In genomic region chr5:178590924-178591423, GRCh38 we compare ENCODE assay signal across 9 cellular contexts. TPM values are rescaled to one million over a fixed set of nuclear protein-coding genes. Genes with fewer than 3 reads are reported as not detected.
DNase-seq lines count a peak whose midpoint lies in the region; ATAC-seq and TF ChIP-seq lines count a peak whose summit lies in the region.
"Had no signal": no experiment of that assay in that cellular context is flagged by ENCODE, and none has a peak within 500 bp of the region (broad histone marks: within the 10 kb centered on the region; RNA-seq: fewer than 3 reads in every experiment).

No MANE protein-coding gene starts in this region.

- no peak for ATAC-seq in activated naive CD8-positive, alpha-beta T cell treated with anti-CD3 and anti-CD28 coated beads, Interleukin-2, amount 10 ng/mL, durations not matched to agents 7 days and 5 days (ENCODE audit: low read depth)
- ATAC-seq in GM21526 (IDR thresholded peaks at IDR 0.05; ENCODE audit: low FRiP score, unreplicated experiment) (no peak), GM18867 (IDR thresholded peaks at IDR 0.05; ENCODE audit: unreplicated experiment) (no peak), GM21367 (IDR thresholded peaks at IDR 0.05; ENCODE audit: unreplicated experiment) (no peak)

- peaks cover 5% of the 10 kb centered on the region for H3K4me1 Mint-ChIP-seq in activated naive CD8-positive, alpha-beta T cell treated with anti-CD3 and anti-CD28 coated beads, Interleukin-2, amount 10 ng/mL, durations not matched to agents 7 days and 5 days

- peaks cover 6% of the 10 kb centered on the region for H3K9me3 Mint-ChIP-seq in activated naive CD8-positive, alpha-beta T cell treated with anti-CD3 and anti-CD28 coated beads, Interleukin-2, amount 10 ng/mL, durations not matched to agents 7 days and 5 days

- DNase-seq in GM23248 (peak; percentile 57), right atrium auricular region (ENCODE audit: low spot score) (no peak), smooth muscle cell (lab: John Stamatoyannopoulos, UW; ENCODE audit: unreplicated experiment) (no peak), colonic mucosa (no peak)
- no peak for DNase-seq in activated naive CD8-positive, alpha-beta T cell treated with anti-CD3 and anti-CD28 coated beads, Interleukin-2, amount 10 ng/mL, durations not matched to agents 7 days and 5 days
- DNase-seq: NCI-H1436 had no signal

- H4K20me1 ChIP-seq in GM23248 (ENCODE audit: insufficient read depth) (no peaks in the 10 kb centered on the region), smooth muscle cell (ENCODE audit: low read depth) (no peaks in the 10 kb centered on the region)

- WGBS in GM23248 (ENCODE audit: low coverage in 1 of 2, low lambda C conversion rate in 2 of 2, missing lambda C conversion rate in 2 of 2), 2 experiments = 11% methylated on average over 9 of the region's 9 CpGs
- 44% methylated on average over 9 of the region's 9 CpGs for WGBS in smooth muscle cell (ENCODE audit: low lambda C conversion rate)

- H3K4me2 ChIP-seq in GM23248 (ENCODE audit: unreplicated experiment) (peak overlapping the region; percentile 74), smooth muscle cell (peak overlapping the region; percentile 97)

- peak overlapping the region; percentile 66 for H3K4me3 Mint-ChIP-seq in activated naive CD8-positive, alpha-beta T cell treated with anti-CD3 and anti-CD28 coated beads, Interleukin-2, amount 10 ng/mL, durations not matched to agents 7 days and 5 days

- H3K4me3 ChIP-seq in GM23248 (peak overlapping the region; percentile 62), right atrium auricular region (peak overlapping the region in 1 of 2 donors; percentile 59), smooth muscle cell (peak overlapping the region; percentile 53), colonic mucosa (no peak overlapping the region)

- no peak overlapping the region for H3K27ac Mint-ChIP-seq in activated naive CD8-positive, alpha-beta T cell treated with anti-CD3 and anti-CD28 coated beads, Interleukin-2, amount 10 ng/mL, durations not matched to agents 7 days and 5 days

- H3F3A ChIP-seq in GM23248 (ENCODE audit: insufficient read depth) (peaks cover 31% of the 10 kb centered on the region), smooth muscle cell (ENCODE audit: low read depth) (peaks cover 6% of the 10 kb centered on the region)

- H3K4me1 ChIP-seq in GM23248 (ENCODE audit: insufficient read depth) (peaks cover 12% of the 10 kb centered on the region; the same call in 1 of the 2 replicates), right atrium auricular region (peaks cover 0 to 20% of the 10 kb centered on the region in 2 donors), smooth muscle cell (ENCODE audit: low read depth) (peaks cover 12% of the 10 kb centered on the region), colonic mucosa (no peaks in the 10 kb centered on the region)

- H3K9me3 ChIP-seq in GM23248 (ENCODE audit: low read depth) (no peaks in the 10 kb centered on the region), right atrium auricular region (peaks cover 0 to 15% of the 10 kb centered on the region in 2 donors), smooth muscle cell (replicated peaks; ENCODE audit: low read depth) (no peaks in the 10 kb centered on the region), colonic mucosa (no peaks in the 10 kb centered on the region)

- H3K79me2 ChIP-seq in GM23248 (ENCODE audit: insufficient read depth) = no peaks in the 10 kb centered on the region
- H3K79me2 ChIP-seq in smooth muscle cell (ENCODE audit: low read depth) = no peaks in the 10 kb centered on the region

- H3K36me3 Mint-ChIP-seq in activated naive CD8-positive, alpha-beta T cell treated with anti-CD3 and anti-CD28 coated beads, Interleukin-2, amount 10 ng/mL, durations not matched to agents 7 days and 5 days = peaks cover 21% of the 10 kb centered on the region

- H3K27me3 Mint-ChIP-seq in activated naive CD8-positive, alpha-beta T cell treated with anti-CD3 and anti-CD28 coated beads, Interleukin-2, amount 10 ng/mL, durations not matched to agents 7 days and 5 days = peaks cover 45% of the 10 kb centered on the region

- TF ChIP-seq CTCF in right atrium auricular region (IDR thresholded peaks at IDR 0.05) (peak in 1 of 2 donors; percentile 32), smooth muscle cell (IDR thresholded peaks at IDR 0.05; ENCODE audit: borderline replicate concordance, insufficient read depth, poor library complexity, severe bottlenecking) (no peak), colonic mucosa (IDR thresholded peaks at IDR 0.05) (no peak)

- POLR2A ChIA-PET in activated naive CD8-positive, alpha-beta T cell treated with anti-CD3 and anti-CD28 coated beads, Interleukin-2, amount 10 ng/mL, durations not matched to agents 7 days and 5 days (lab: Charles Lee) = no interaction called here

- H3K9ac ChIP-seq in GM23248 (no peak overlapping the region), smooth muscle cell (ENCODE audit: low read depth) (no peak overlapping the region), colonic mucosa (ENCODE audit: low read depth in 2 of 2, low read length in 2 of 2) (no peak overlapping the region)

- peaks cover 15% of the 10 kb centered on the region for H3K36me3 ChIP-seq in GM23248 (ENCODE audit: low read depth)
- no peaks in the 10 kb centered on the region for H3K36me3 ChIP-seq in right atrium auricular region
- H3K36me3 ChIP-seq in smooth muscle cell (ENCODE audit: low read depth) = no peaks in the 10 kb centered on the region
- H3K36me3 ChIP-seq in colonic mucosa = no peaks in the 10 kb centered on the region

- H3K27ac ChIP-seq in GM23248 (no peak overlapping the region), right atrium auricular region (peak overlapping the region; percentile 61 to 68), smooth muscle cell (ENCODE audit: low read depth) (no peak overlapping the region), colonic mucosa (no peak overlapping the region)

- H2AFZ ChIP-seq in GM23248 = peak overlapping the region; percentile 49
- no peak overlapping the region for H2AFZ ChIP-seq in smooth muscle cell (ENCODE audit: low read depth)

- H3K27me3 ChIP-seq in GM23248 (replicated peaks; ENCODE audit: insufficient read depth) (peaks cover 20% of the 10 kb centered on the region), right atrium auricular region (no peaks in the 10 kb centered on the region), smooth muscle cell (ENCODE audit: low read depth) (peaks cover 19% of the 10 kb centered on the region), colonic mucosa (peaks cover 33% of the 10 kb centered on the region)

- in situ Hi-C loops in GM23248 (cut with MboI) = no loop called here

- H3K9me2 ChIP-seq in GM23248 (ENCODE audit: insufficient read depth) = no peaks in the 10 kb centered on the region

- intact Hi-C loops in colonic mucosa (cut with DNase I) = loop anchor here (5.0 kb wide), 1 partner anchor 314 kb away; no protein-coding TSS in a partner anchor

RNA-seq across cellular contexts. Expression of gene COL23A1, which starts 0.8 kb away (rescaled TPM):
- not detected in 2 replicates for total RNA-seq in GM23248 (2014; rRNA removed; shearing (Covaris generic))
- polyA plus RNA-seq in GM23248 (2016; fragmentation: Nextera tagmentation; extraction: Ambion mirVana) (not detected in 2 replicates), smooth muscle cell (24.0 and 27.4 TPM in 2 replicates)
- under 1 TPM; 0.60 to 0.83 TPM for total RNA-seq in activated naive CD8-positive, alpha-beta T cell treated with anti-CD3 and anti-CD28 coated beads, Interleukin-2, amount 10 ng/mL, durations not matched to agents 7 days and 5 days
- total RNA-seq in right atrium auricular region (1 to 10 TPM; 5.7 to 6.8 TPM), smooth muscle cell (5.3 and 8.1 TPM in 2 replicates), colonic mucosa (under 1 TPM; 0.37 to 0.49 TPM)

RNA-seq across cellular contexts. Expression of gene CLK4, which starts 35.9 kb away (rescaled TPM):
- 14.1 and 19.0 TPM in 2 replicates for total RNA-seq in GM23248 (2014; rRNA removed; shearing (Covaris generic))
- polyA plus RNA-seq in GM23248 (2016; fragmentation: Nextera tagmentation; extraction: Ambion mirVana) (11.0 and 11.8 TPM in 2 replicates), smooth muscle cell (8.9 and 10.3 TPM in 2 replicates)
- 10 to 100 TPM; 48.3 to 56.8 TPM for total RNA-seq in activated naive CD8-positive, alpha-beta T cell treated with anti-CD3 and anti-CD28 coated beads, Interleukin-2, amount 10 ng/mL, durations not matched to agents 7 days and 5 days
- total RNA-seq in right atrium auricular region (10 to 100 TPM in 1 of 2 donors, 1 to 10 TPM in 1; 9.6 to 17.3 TPM), smooth muscle cell (21.9 and 25.7 TPM in 2 replicates), colonic mucosa (10 to 100 TPM; 13.8 to 15.0 TPM)

Comparison
In these comparisons a context has a peak if more than half of its experiments do, and no peak if none do; other contexts are left out.
1. H3K27ac ChIP-seq: peak in right atrium auricular region (2 of 2); none in GM23248 (single experiment), smooth muscle cell (single experiment) and colonic mucosa (single experiment).